ENCODE assay signal across 13 cellular contexts in the genomic region with DNA sequence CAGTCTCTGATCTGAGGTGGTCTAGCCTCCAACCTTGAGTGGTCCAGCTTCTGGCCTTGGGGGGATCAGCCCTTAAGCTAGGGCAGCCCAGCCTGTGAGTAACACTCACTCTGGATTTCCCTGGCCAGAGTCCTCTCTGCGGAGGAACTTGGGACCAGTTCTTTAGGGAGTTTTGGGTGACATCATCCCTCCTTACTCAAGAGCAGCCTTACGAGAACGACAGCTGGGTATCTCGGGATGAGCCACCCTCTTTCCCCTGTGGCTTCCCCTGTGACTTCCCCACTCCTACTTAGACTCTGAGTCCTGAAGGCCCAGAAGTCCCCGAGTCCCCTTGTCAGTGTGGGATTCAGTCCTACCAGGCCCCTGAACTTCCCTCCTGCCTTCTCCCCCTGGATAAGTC. TPM values are rescaled to one million over a fixed set of nuclear protein-coding genes. Genes with fewer than 3 reads are reported as not detected.
A peak's percentile ranks its signal among the peaks of the same experiment; 100 is the strongest.
DNase-seq lines count a peak whose midpoint lies in the region; ATAC-seq, FAIRE-seq and TF ChIP-seq lines count a peak whose summit lies in the region.
"Had no signal": no experiment of that assay in that cellular context is flagged by ENCODE, and none has a peak within 500 bp of the region (broad histone marks: within the 10 kb centered on the region; RNA-seq: fewer than 3 reads in every experiment).

No MANE protein-coding gene starts in this region.

- H3K9me3 ChIP-seq in H1 (ENCODE audit: insufficient read depth in 2 of 2, low read depth in 1 of 2, low read length in 1 of 2), result no peaks in the 10 kb centered on the region
- no peaks in the 10 kb centered on the region for H3K9me3 ChIP-seq in mucosa of rectum (ENCODE audit: control insufficient read depth in 2 of 2, low read length in 2 of 2)
- H3K9me3 ChIP-seq in prostate gland, result no peaks in the 10 kb centered on the region

- H3K14ac ChIP-seq in H1 (ENCODE audit: insufficient read length), result no peak overlapping the region

- intact Hi-C loops in prostate gland (cut with DNase I), result no loop called here

- H3K27me3 ChIP-seq in H1 (replicated peaks in 1 of 4; ENCODE audit: control insufficient read depth in 3 of 4, extremely low read depth in 1 of 4, insufficient read depth in 3 of 4, low read length in 3 of 4), result no peaks in the 10 kb centered on the region
- no peaks in the 10 kb centered on the region for H3K27me3 ChIP-seq in mucosa of rectum (ENCODE audit: control insufficient read depth in 2 of 2, insufficient read depth in 2 of 2, low read length in 2 of 2)
- no peaks in the 10 kb centered on the region for H3K27me3 ChIP-seq in prostate gland (replicated peaks; ENCODE audit: insufficient read depth)

- H2AK5ac ChIP-seq in H1 (ENCODE audit: low read depth, low read length), result no peak overlapping the region

- no peak overlapping the region for H2BK15ac ChIP-seq in H1 (ENCODE audit: low read length)

- H2BK5ac ChIP-seq in H1 (ENCODE audit: low read depth, low read length), result no peak overlapping the region

- TF ChIP-seq CTCF in H1 (IDR thresholded peaks at IDR 0.05; ENCODE audit: control extremely low read depth in 1 of 3, insufficient read depth in 1 of 3, low read depth in 1 of 3, low read length in 3 of 3) (no peak), prostate gland (IDR thresholded peaks at IDR 0.05) (no peak)

- H3K79me1 ChIP-seq in H1 (ENCODE audit: low read depth, low read length), result no peaks in the 10 kb centered on the region

- peak; percentile 63 for ATAC-seq in HG02852 (IDR thresholded peaks at IDR 0.05; ENCODE audit: unreplicated experiment)
- no peak for ATAC-seq in stimulated activated naive B cell treated with anti-CD40 and anti-IgM and Interleukin-4, amounts not matched to agents 10 μg/mL and 1 μg/mL and 100 μg/mL, for 72 hours (replicated peaks)
- no peak for ATAC-seq in HG03565 (IDR thresholded peaks at IDR 0.05; ENCODE audit: unreplicated experiment)
- ATAC-seq in GM21423 (IDR thresholded peaks at IDR 0.05; ENCODE audit: unreplicated experiment), result no peak

- H3K36me3 ChIP-seq in H1 (ENCODE audit: control insufficient read depth in 2 of 4, insufficient read depth in 4 of 4, low read length in 3 of 4) (no peaks in the 10 kb centered on the region), mucosa of rectum (ENCODE audit: control insufficient read depth in 2 of 2, insufficient read depth in 2 of 2, low read length in 2 of 2) (no peaks in the 10 kb centered on the region), prostate gland (no peaks in the 10 kb centered on the region)

- H2BK12ac ChIP-seq in H1 (ENCODE audit: low read depth, low read length), result no peak overlapping the region

- CTCF ChIA-PET in H1 (lab: Charles Lee; ENCODE audit: partially characterized antibody), result interaction anchor here (1.4 to 1.6 kb wide), 3 partner anchors 10 to 326 kb away, joined by 4 to 8 read pairs (median 4); no protein-coding TSS in a partner anchor

- WGBS in H1 (ENCODE audit: extremely low coverage in 1 of 2, insufficient coverage in 1 of 2, insufficient read length in 1 of 2, insufficient replicate concordance in 2 of 2, low coverage in 1 of 2, low lambda C conversion rate in 2 of 2, missing lambda C conversion rate in 1 of 2), 2 experiments, result 87% methylated on average over 5 of the region's 5 CpGs; no CpG with 5 or more reads in 1 of the 2 experiments
- 75% methylated on average over 5 of the region's 5 CpGs for WGBS in prostate gland

- no peaks in the 10 kb centered on the region for H3K36me3 Mint-ChIP-seq in stimulated activated naive B cell treated with anti-CD40 and anti-IgM and Interleukin-4, amounts not matched to agents 10 μg/mL and 1 μg/mL and 100 μg/mL, for 72 hours

- H3K27me3 Mint-ChIP-seq in stimulated activated naive B cell treated with anti-CD40 and anti-IgM and Interleukin-4, amounts not matched to agents 10 μg/mL and 1 μg/mL and 100 μg/mL, for 72 hours, result peaks cover 25 to 26% of the 10 kb centered on the region in 2 donors

- H2BK20ac ChIP-seq in H1 (ENCODE audit: low read length), result 0 out of 2 replicates have a peak overlapping the region, but pooled peaks have one; percentile 72

- no peak overlapping the region for H3K4me2 ChIP-seq in H1 (ENCODE audit: insufficient read depth in 1 of 2, low read depth in 2 of 2, low read length in 2 of 2)

- H3K56ac ChIP-seq in H1 (replicated peaks; ENCODE audit: insufficient read length, low read depth, low read length), result no peak overlapping the region

- no peaks in the 10 kb centered on the region for H3K23me2 ChIP-seq in H1 (ENCODE audit: low read depth, low read length)

- no peak overlapping the region for H4K5ac ChIP-seq in H1 (ENCODE audit: insufficient read length, low read depth, low read length)

- H3K4me3 ChIP-seq in H1 (ENCODE audit: extremely low read depth in 1 of 4, insufficient read depth in 2 of 4, low read depth in 3 of 4, low read length in 4 of 4) (no peak overlapping the region), mucosa of rectum (ENCODE audit: low read length in 2 of 2) (no peak overlapping the region), prostate gland (no peak overlapping the region)

- H3K9me3 Mint-ChIP-seq in stimulated activated naive B cell treated with anti-CD40 and anti-IgM and Interleukin-4, amounts not matched to agents 10 μg/mL and 1 μg/mL and 100 μg/mL, for 72 hours, result no peaks in the 10 kb centered on the region

- no peak overlapping the region for H4K8ac ChIP-seq in H1 (ENCODE audit: extremely low read depth, insufficient read depth, low read length)

- H2BK120ac ChIP-seq in H1 (replicated peaks; ENCODE audit: low read depth, low read length), result no peak overlapping the region

- H3K4me1 Mint-ChIP-seq in stimulated activated naive B cell treated with anti-CD40 and anti-IgM and Interleukin-4, amounts not matched to agents 10 μg/mL and 1 μg/mL and 100 μg/mL, for 72 hours, result peaks cover 16 to 22% of the 10 kb centered on the region in 2 donors

- H3K4ac ChIP-seq in H1 (replicated peaks; ENCODE audit: insufficient read length, low read depth, low read length), result no peak overlapping the region

- H3K79me2 ChIP-seq in H1 (ENCODE audit: control insufficient read depth in 1 of 2, insufficient read depth in 2 of 2, low read length in 2 of 2), result no peaks in the 10 kb centered on the region

- TF ChIP-seq POLR2A in H1 (IDR thresholded peaks at IDR 0.05; ENCODE audit: control extremely low read depth in 1 of 2, low read depth in 2 of 2, low read length in 2 of 2) (no peak), prostate gland (IDR thresholded peaks at IDR 0.05) (no peak)

- H3K9ac ChIP-seq in H1 (replicated peaks in 1 of 4; ENCODE audit: extremely low read depth in 1 of 4, low read depth in 3 of 4, low read length in 3 of 4) (no peak overlapping the region), mucosa of rectum (ENCODE audit: low read depth in 1 of 2, low read length in 2 of 2) (no peak overlapping the region)

- TF ChIP-seq RAD21 in H1 (IDR thresholded peaks at IDR 0.05 in 1 of 2, conservative IDR thresholded peaks at IDR 0.05 in 1 of 2; ENCODE audit: low read depth in 2 of 2, low read length in 2 of 2), result no peak

- no peak overlapping the region for H3K27ac Mint-ChIP-seq in stimulated activated naive B cell treated with anti-CD40 and anti-IgM and Interleukin-4, amounts not matched to agents 10 μg/mL and 1 μg/mL and 100 μg/mL, for 72 hours

- H3K23ac ChIP-seq in H1 (ENCODE audit: insufficient read length), result no peak overlapping the region

- H4K20me1 ChIP-seq in H1 (replicated peaks in 1 of 2; ENCODE audit: control insufficient read depth in 1 of 2, insufficient read depth in 2 of 2, low read length in 2 of 2), result no peaks in the 10 kb centered on the region

- no peak overlapping the region for H4K91ac ChIP-seq in H1 (replicated peaks; ENCODE audit: insufficient read length, low read length)

- H2AFZ ChIP-seq in H1 (ENCODE audit: low read length), result no peak overlapping the region

- no peak for TF ChIP-seq EP300 in H1 (IDR thresholded peaks at IDR 0.05; ENCODE audit: borderline replicate concordance in 1 of 2, low read depth in 2 of 2, low read length in 2 of 2)

- no peak overlapping the region for H3K18ac ChIP-seq in H1 (ENCODE audit: extremely low read depth, low read length)

- no peak overlapping the region for H3K27ac ChIP-seq in H1 (ENCODE audit: low read depth, low read length)
- peak overlapping the region; percentile 48 to 59 for H3K27ac ChIP-seq in mucosa of rectum (ENCODE audit: low read depth in 2 of 2, low read length in 2 of 2)
- no peak overlapping the region for H3K27ac ChIP-seq in prostate gland

- H3K4me1 ChIP-seq in H1 (replicated peaks in 1 of 4; ENCODE audit: control insufficient read depth in 3 of 4, insufficient read depth in 4 of 4, low read length in 3 of 4) (peaks cover 0 to 18% (median 5%) of the 10 kb centered on the region in 4 experiments; a peak in 5 of 7 replicates), mucosa of rectum (ENCODE audit: control insufficient read depth in 2 of 2, insufficient read depth in 2 of 2, low read length in 2 of 2) (peaks cover 11 to 23% of the 10 kb centered on the region in 2 donors), prostate gland (replicated peaks) (no peaks in the 10 kb centered on the region)

- DNase-seq in A172 (ENCODE audit: low spot score), result peak; percentile 71
- no peak for DNase-seq in H1 (ENCODE audit: low read depth in 1 of 2, low spot score in 2 of 2)
- no peak for DNase-seq in prostate gland (ENCODE audit: low spot score)
- no peak for DNase-seq in stimulated activated naive B cell treated with anti-CD40 and anti-IgM and Interleukin-4, amounts not matched to agents 10 μg/mL and 1 μg/mL and 100 μg/mL, for 72 hours
- DNase-seq: activated gamma-delta T cell, NCI-H446, T-helper 2 cell had no signal

- no peak for FAIRE-seq in H1 (lab: Jason Lieb, UNC)
- FAIRE-seq: H54, urothelium cell line had no signal

- H3K4me3 Mint-ChIP-seq in stimulated activated naive B cell treated with anti-CD40 and anti-IgM and Interleukin-4, amounts not matched to agents 10 μg/mL and 1 μg/mL and 100 μg/mL, for 72 hours, result no peak overlapping the region

- POLR2A ChIA-PET in H1 (lab: Charles Lee; ENCODE audit: partially characterized antibody), result no interaction called here

TF ChIP-seq in H1, 55 proteins besides CTCF, POLR2A, EP300 and RAD21 (continues in another document):
- TF ChIP-seq MAFK (IDR thresholded peaks at IDR 0.05; ENCODE audit: low read depth, low read length) (no peak), JUND (IDR thresholded peaks at IDR 0.05; ENCODE audit: low read length) (no peak), SIN3A (conservative IDR thresholded peaks at IDR 0.05 in 1 of 2, IDR thresholded peaks at IDR 0.05 in 1 of 2; ENCODE audit: low read depth in 1 of 2, low read length in 2 of 2) (no peak)

RNA-seq across cellular contexts. Expression of gene PLXND1, which starts 10.2 kb away (rescaled TPM):
- total RNA-seq in A172 (2014; rRNA removed; shearing (Covaris generic)), result 210 and 219 TPM in 2 replicates
- total RNA-seq in H1 (2021; fragmentation: NEBNext Ultra II Directional; extraction: Animal tissue kit (Norgen Biotek cat#: 25700)), result 60.2 and 66.4 TPM in 2 replicates
- polyA plus RNA-seq in H1 (2011; rRNA removed), result 17.7 and 21.7 TPM in 2 replicates
- polyA plus RNA-seq in H1 (2011; cell fraction: cytosol; rRNA removed), result 18.6 TPM
- polyA plus RNA-seq in H1 (2011; cell fraction: nucleus; rRNA removed), result 82.4 TPM
- 31.8 to 69.1 TPM (median 54.8 TPM) in 4 replicates for polyA plus RNA-seq in H1 (2012, experiment 1 of 2)
- polyA plus RNA-seq in H1 (2012, experiment 2 of 2), result 41.9 TPM
- polyA plus RNA-seq in H1 (2013, experiment 1 of 2), result 103 TPM
- polyA plus RNA-seq in H1 (2013, experiment 2 of 2), result 99.8 TPM
- polyA minus RNA-seq in H1 (2011; rRNA and poly(A)+ RNA removed), result 28.1 and 28.5 TPM in 2 replicates
- polyA minus RNA-seq in H1 (2011; cell fraction: cytosol; rRNA and poly(A)+ RNA removed), result 23.0 TPM
- 22.9 TPM for polyA minus RNA-seq in H1 (2011; cell fraction: nucleus; rRNA and poly(A)+ RNA removed)
- total RNA-seq in prostate gland, result 10 to 100 TPM; 19.7 to 83.6 TPM

Comparison
In these comparisons a context has a peak if more than half of its experiments do, and no peak if none do; other contexts are left out.
1. H3K27ac ChIP-seq: peak in mucosa of rectum (2 of 2); none in H1 (single experiment) and prostate gland (0 of 2).